ENCODE assay signal across 29 cellular contexts in genomic region chr4:186739802-186740434, GRCh38. TPM values are rescaled to one million over a fixed set of nuclear protein-coding genes. Genes with fewer than 3 reads are reported as not detected.
DNase-seq lines count a peak whose midpoint lies in the region; ATAC-seq, FAIRE-seq and TF ChIP-seq lines count a peak whose summit lies in the region.
"Had no signal": no experiment of that assay in that cellular context is flagged by ENCODE, and none has a peak within 500 bp of the region (broad histone marks: within the 10 kb centered on the region; RNA-seq: fewer than 3 reads in every experiment).

No MANE protein-coding gene starts in this region.

- ATAC-seq in foreskin keratinocyte: no peak
- ATAC-seq: activated T-helper 17 cell treated with anti-CD3 and anti-CD28 coated beads, Interleukin-2, amount 50 U/mL, for 72 hours; lower lobe of right lung; right cardiac atrium; upper lobe of right lung had no signal

- H3K4me1 ChIP-seq in foreskin keratinocyte: peaks cover 18% of the 10 kb centered on the region
- H3K4me1 ChIP-seq: breast epithelium, lower lobe of right lung, parathyroid adenoma, upper lobe of right lung had no signal

- H3K27me3 ChIP-seq in foreskin keratinocyte: no peaks in the 10 kb centered on the region
- H3K27me3 ChIP-seq: breast epithelium, SJCRH30, upper lobe of right lung had no signal

- DNase-seq in HTR-8/SVneo (ENCODE audit: insufficient read length, low spot score): no peak
- peak; percentile 31 for DNase-seq in NCI-H1694 (lab: John Stamatoyannopoulos, UW)
- DNase-seq in SK-N-DZ (ENCODE audit: low spot score): peak; percentile 8
- DNase-seq in myocyte (ENCODE audit: low read depth): peak; percentile 36
- DNase-seq in NCI-H526 (lab: John Stamatoyannopoulos, UW): no peak
- no peak for DNase-seq in mesenteric fat pad (ENCODE audit: low spot score)
- DNase-seq in foreskin keratinocyte: no peak
- DNase-seq: activated CD4-positive, alpha-beta memory T cell treated with anti-CD3 and anti-CD28 coated beads, Interleukin-2, amount 10 ng/mL, durations not matched to agents 7 days and 5 days; activated CD4-positive, alpha-beta T cell treated with anti-CD3 and anti-CD28 coated beads for 1 hour; activated CD8-positive, alpha-beta memory T cell treated with anti-CD3 and anti-CD28 coated beads, Interleukin-2, amount 50 U/mL, for 48 hours; activated naive CD4-positive, alpha-beta T cell treated with anti-CD3 and anti-CD28 coated beads, Interleukin-2, amount 50 U/mL, for 16 hours; amygdala; C1 segment of cervical spinal cord; Caco-2; head of caudate nucleus; lower lobe of right lung; NCI-H2107; NCI-H510A; right cardiac atrium; stimulated activated CD4-positive, alpha-beta T cell treated with anti-CD3 and anti-CD28 coated beads, Interleukin-4, amount 100 ng/mL, for 24 hours; upper lobe of right lung had no signal

- TF ChIP-seq CTCF in foreskin keratinocyte (conservative IDR thresholded peaks at IDR 0.05): no peak

- FAIRE-seq in HTR-8/SVneo (lab: Jason Lieb, UNC): peak; percentile 49
- FAIRE-seq: GM18507, TTC549 had no signal

- no peak overlapping the region for H3K27ac ChIP-seq in foreskin keratinocyte
- H3K27ac ChIP-seq: breast epithelium, GM23248, HL-60, lower lobe of right lung, parathyroid adenoma, SJCRH30, upper lobe of right lung had no signal

RNA-seq across cellular contexts. Expression of gene FAT1, which starts 16.3 kb away (rescaled TPM):
- polyA plus RNA-seq in SK-N-DZ (2014; cell fraction: cytosol; rRNA removed): 9.6 and 10.0 TPM in 2 replicates
- 5.1 and 7.0 TPM in 2 replicates for polyA plus RNA-seq in SK-N-DZ (2014; cell fraction: nucleus; rRNA removed)
- 268 and 353 TPM in 2 replicates for total RNA-seq in myocyte
- polyA plus RNA-seq in myocyte (2012): 147 TPM
- 50.3 TPM for total RNA-seq in mesenteric fat pad
- 288 and 372 TPM in 2 replicates for total RNA-seq in foreskin keratinocyte
- 76.3 and 112 TPM in 2 replicates for polyA plus RNA-seq in foreskin keratinocyte
- total RNA-seq: activated T-helper 17 cell treated with anti-CD3 and anti-CD28 coated beads, Interleukin-2, amount 50 U/mL, for 72 hours had no signal

Comparison
In these comparisons a context has a peak if more than half of its experiments do, and no peak if none do; other contexts are left out.
1. DNase-seq: peak in NCI-H1694 (single experiment), SK-N-DZ (single experiment) and myocyte (single experiment); none in HTR-8/SVneo (single experiment), NCI-H526 (0 of 2), mesenteric fat pad (single experiment) and foreskin keratinocyte (0 of 2).